ENCODE assay signal across 1 cellular context in the genomic region with DNA sequence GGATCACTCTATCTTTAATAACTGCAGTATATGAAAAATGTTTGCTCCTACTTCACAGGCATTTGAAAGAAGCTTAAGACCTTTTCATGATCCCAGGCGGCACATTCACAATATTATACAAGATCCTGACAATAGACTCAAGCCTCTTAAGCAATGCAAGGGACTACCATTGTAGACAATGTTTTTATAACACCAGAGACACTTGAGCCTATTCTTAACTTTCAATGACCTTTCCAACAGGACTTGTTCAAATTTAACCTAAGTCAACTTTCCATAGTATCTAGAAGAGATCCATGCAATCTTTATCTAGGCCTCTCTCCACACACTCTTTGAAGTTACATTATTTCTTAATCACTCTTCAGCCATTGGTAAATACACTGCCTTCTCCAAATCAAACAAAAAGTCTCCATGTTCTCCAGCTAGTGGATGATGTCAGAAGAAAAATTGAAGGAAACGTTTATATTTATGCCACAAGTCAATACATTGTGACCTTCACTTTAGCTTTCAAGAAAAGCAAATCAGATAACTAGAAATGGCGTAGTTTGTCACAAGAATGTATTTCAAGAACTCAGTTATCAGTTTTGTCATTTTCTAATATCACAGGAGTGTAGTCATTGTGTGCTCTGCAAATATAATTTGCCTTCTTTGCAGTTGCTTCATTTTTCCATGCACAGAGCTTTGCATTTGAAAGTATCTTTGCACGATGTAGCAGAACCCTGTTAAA.
TF ChIP-seq lines count a peak whose summit lies in the region.

No MANE protein-coding gene starts in this region.

TF ChIP-seq in A549, 52 proteins besides CTCF, POLR2A, EP300 and RAD21 (continued from another document):
- TF ChIP-seq, protein P1, sequence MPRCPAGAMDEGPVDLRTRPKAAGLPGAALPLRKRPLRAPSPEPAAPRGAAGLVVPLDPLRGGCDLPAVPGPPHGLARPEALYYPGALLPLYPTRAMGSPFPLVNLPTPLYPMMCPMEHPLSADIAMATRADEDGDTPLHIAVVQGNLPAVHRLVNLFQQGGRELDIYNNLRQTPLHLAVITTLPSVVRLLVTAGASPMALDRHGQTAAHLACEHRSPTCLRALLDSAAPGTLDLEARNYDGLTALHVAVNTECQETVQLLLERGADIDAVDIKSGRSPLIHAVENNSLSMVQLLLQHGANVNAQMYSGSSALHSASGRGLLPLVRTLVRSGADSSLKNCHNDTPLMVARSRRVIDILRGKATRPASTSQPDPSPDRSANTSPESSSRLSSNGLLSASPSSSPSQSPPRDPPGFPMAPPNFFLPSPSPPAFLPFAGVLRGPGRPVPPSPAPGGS (IDR thresholded peaks at IDR 0.05), result peak; percentile 99
- TF ChIP-seq, protein P2, sequence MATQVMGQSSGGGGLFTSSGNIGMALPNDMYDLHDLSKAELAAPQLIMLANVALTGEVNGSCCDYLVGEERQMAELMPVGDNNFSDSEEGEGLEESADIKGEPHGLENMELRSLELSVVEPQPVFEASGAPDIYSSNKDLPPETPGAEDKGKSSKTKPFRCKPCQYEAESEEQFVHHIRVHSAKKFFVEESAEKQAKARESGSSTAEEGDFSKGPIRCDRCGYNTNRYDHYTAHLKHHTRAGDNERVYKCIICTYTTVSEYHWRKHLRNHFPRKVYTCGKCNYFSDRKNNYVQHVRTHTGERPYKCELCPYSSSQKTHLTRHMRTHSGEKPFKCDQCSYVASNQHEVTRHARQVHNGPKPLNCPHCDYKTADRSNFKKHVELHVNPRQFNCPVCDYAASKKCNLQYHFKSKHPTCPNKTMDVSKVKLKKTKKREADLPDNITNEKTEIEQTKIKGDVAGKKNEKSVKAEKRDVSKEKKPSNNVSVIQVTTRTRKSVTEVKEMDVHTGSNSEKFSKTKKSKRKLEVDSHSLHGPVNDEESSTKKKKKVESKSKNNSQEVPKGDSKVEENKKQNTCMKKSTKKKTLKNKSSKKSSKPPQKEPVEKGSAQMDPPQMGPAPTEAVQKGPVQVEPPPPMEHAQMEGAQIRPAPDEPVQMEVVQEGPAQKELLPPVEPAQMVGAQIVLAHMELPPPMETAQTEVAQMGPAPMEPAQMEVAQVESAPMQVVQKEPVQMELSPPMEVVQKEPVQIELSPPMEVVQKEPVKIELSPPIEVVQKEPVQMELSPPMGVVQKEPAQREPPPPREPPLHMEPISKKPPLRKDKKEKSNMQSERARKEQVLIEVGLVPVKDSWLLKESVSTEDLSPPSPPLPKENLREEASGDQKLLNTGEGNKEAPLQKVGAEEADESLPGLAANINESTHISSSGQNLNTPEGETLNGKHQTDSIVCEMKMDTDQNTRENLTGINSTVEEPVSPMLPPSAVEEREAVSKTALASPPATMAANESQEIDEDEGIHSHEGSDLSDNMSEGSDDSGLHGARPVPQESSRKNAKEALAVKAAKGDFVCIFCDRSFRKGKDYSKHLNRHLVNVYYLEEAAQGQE (IDR thresholded peaks at IDR 0.05), result no peak
- no peak for TF ChIP-seq ZC3H11A (IDR thresholded peaks at IDR 0.05)
- peak; percentile 87 for TF ChIP-seq RARB (CRISPR knock-in tag; IDR thresholded peaks at IDR 0.05)
- peak; percentile 73; the same call in 1 of the 2 replicates for TF ChIP-seq EHF (CRISPR knock-in tag; IDR thresholded peaks at IDR 0.05)
- no peak for TF ChIP-seq CHD4 (IDR thresholded peaks at IDR 0.05; ENCODE audit: borderline replicate concordance)
- TF ChIP-seq, protein P3, sequence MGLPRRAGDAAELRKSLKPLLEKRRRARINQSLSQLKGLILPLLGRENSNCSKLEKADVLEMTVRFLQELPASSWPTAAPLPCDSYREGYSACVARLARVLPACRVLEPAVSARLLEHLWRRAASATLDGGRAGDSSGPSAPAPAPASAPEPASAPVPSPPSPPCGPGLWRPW (IDR thresholded peaks at IDR 0.05), result peak; percentile 83; the same call in 1 of the 2 replicates
- no peak for TF ChIP-seq CHD2 (IDR thresholded peaks at IDR 0.05; ENCODE audit: low read length, partially characterized antibody)
- no peak for TF ChIP-seq KDM5A (IDR thresholded peaks at IDR 0.05)
- TF ChIP-seq, protein P4, sequence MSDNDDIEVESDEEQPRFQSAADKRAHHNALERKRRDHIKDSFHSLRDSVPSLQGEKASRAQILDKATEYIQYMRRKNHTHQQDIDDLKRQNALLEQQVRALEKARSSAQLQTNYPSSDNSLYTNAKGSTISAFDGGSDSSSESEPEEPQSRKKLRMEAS (IDR thresholded peaks at IDR 0.05), result peak; percentile 56; the same call in 1 of the 2 replicates
- no peak for TF ChIP-seq ZNF302 (CRISPR knock-in tag; IDR thresholded peaks at IDR 0.05)
- TF ChIP-seq GATA3 (IDR thresholded peaks at IDR 0.05; ENCODE audit: borderline replicate concordance), result peak; percentile 98
- peak; percentile 89 to 95 for TF ChIP-seq CEBPB (IDR thresholded peaks at IDR 0.05)
- TF ChIP-seq HOXB13 (CRISPR knock-in tag; IDR thresholded peaks at IDR 0.05; ENCODE audit: low read depth), result 0 out of 2 replicates have a peak, but pooled peaks have one; percentile 76
- TF ChIP-seq RFX5 (IDR thresholded peaks at IDR 0.05), result no peak
- TF ChIP-seq ZSCAN20 (CRISPR knock-in tag; IDR thresholded peaks at IDR 0.05), result peak; percentile 69; the same call in 1 of the 2 replicates
- no peak for TF ChIP-seq PHF8 (IDR thresholded peaks at IDR 0.05; ENCODE audit: borderline replicate concordance, low read depth)
- TF ChIP-seq FOSL2 (IDR thresholded peaks at IDR 0.05), result peak; percentile 68
- peak; percentile 81 for TF ChIP-seq FOSL2 (CRISPR knock-in tag; IDR thresholded peaks at IDR 0.05)
- 0 out of 2 replicates have a peak, but pooled peaks have one; percentile 68 for TF ChIP-seq HOXA7 (CRISPR knock-in tag; IDR thresholded peaks at IDR 0.05)
- no peak for TF ChIP-seq NR3C1 (IDR thresholded peaks at IDR 0.05)
- TF ChIP-seq, protein P5, sequence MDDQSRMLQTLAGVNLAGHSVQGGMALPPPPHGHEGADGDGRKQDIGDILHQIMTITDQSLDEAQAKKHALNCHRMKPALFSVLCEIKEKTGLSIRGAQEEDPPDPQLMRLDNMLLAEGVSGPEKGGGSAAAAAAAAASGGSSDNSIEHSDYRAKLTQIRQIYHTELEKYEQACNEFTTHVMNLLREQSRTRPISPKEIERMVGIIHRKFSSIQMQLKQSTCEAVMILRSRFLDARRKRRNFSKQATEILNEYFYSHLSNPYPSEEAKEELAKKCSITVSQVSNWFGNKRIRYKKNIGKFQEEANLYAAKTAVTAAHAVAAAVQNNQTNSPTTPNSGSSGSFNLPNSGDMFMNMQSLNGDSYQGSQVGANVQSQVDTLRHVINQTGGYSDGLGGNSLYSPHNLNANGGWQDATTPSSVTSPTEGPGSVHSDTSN (IDR thresholded peaks at IDR 0.05), result 0 out of 2 replicates have a peak, but pooled peaks have one; percentile 31
- no peak for TF ChIP-seq HEYL (CRISPR knock-in tag; IDR thresholded peaks at IDR 0.05)
- no peak for TF ChIP-seq MAZ (IDR thresholded peaks at IDR 0.05; ENCODE audit: borderline replicate concordance, low read depth, low read length)
- TF ChIP-seq TFCP2L1 (CRISPR knock-in tag; IDR thresholded peaks at IDR 0.05), result no peak
- no peak for TF ChIP-seq FOXS1 (CRISPR knock-in tag; IDR thresholded peaks at IDR 0.05)
- no peak for TF ChIP-seq RCOR1 (IDR thresholded peaks at IDR 0.05; ENCODE audit: low read depth, low read length)
- no peak for TF ChIP-seq POLR2AphosphoS2 (conservative IDR thresholded peaks at IDR 0.05; ENCODE audit: low read length)
- TF ChIP-seq, protein P6, sequence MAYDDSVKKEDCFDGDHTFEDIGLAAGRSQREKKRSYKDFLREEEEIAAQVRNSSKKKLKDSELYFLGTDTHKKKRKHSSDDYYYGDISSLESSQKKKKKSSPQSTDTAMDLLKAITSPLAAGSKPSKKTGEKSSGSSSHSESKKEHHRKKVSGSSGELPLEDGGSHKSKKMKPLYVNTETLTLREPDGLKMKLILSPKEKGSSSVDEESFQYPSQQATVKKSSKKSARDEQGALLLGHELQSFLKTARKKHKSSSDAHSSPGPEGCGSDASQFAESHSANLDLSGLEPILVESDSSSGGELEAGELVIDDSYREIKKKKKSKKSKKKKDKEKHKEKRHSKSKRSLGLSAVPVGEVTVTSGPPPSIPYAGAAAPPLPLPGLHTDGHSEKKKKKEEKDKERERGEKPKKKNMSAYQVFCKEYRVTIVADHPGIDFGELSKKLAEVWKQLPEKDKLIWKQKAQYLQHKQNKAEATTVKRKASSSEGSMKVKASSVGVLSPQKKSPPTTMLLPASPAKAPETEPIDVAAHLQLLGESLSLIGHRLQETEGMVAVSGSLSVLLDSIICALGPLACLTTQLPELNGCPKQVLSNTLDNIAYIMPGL (CRISPR knock-in tag; IDR thresholded peaks at IDR 0.05; ENCODE audit: borderline replicate concordance), result no peak
- TF ChIP-seq, protein P7, sequence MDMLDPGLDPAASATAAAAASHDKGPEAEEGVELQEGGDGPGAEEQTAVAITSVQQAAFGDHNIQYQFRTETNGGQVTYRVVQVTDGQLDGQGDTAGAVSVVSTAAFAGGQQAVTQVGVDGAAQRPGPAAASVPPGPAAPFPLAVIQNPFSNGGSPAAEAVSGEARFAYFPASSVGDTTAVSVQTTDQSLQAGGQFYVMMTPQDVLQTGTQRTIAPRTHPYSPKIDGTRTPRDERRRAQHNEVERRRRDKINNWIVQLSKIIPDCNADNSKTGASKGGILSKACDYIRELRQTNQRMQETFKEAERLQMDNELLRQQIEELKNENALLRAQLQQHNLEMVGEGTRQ (IDR thresholded peaks at IDR 0.05), result no peak
- peak; percentile 47 for TF ChIP-seq ZFP36 (IDR thresholded peaks at IDR 0.05; ENCODE audit: borderline replicate concordance, partially characterized antibody)
- TF ChIP-seq JUNB (IDR thresholded peaks at IDR 0.05), result peak; percentile 98
- TF ChIP-seq EHMT2 (IDR thresholded peaks at IDR 0.05; ENCODE audit: low read depth), result no peak
- no peak for TF ChIP-seq KDM1A (IDR thresholded peaks at IDR 0.05; ENCODE audit: low read depth)
- TF ChIP-seq FOSB (CRISPR knock-in tag; IDR thresholded peaks at IDR 0.05), result no peak
- TF ChIP-seq SREBF2 (IDR thresholded peaks at IDR 0.05), result no peak
- TF ChIP-seq TP53 (CRISPR knock-in tag; IDR thresholded peaks at IDR 0.05), result no peak
- TF ChIP-seq RNF2 (IDR thresholded peaks at IDR 0.05; ENCODE audit: borderline replicate concordance, low read depth), result no peak
- no peak for TF ChIP-seq ESRRA (IDR thresholded peaks at IDR 0.05; ENCODE audit: borderline replicate concordance, low read length)
- TF ChIP-seq NPAS2 (CRISPR knock-in tag; IDR thresholded peaks at IDR 0.05; ENCODE audit: borderline replicate concordance), result no peak
- TF ChIP-seq CBX8 (IDR thresholded peaks at IDR 0.05), result no peak
